ENCODE assay signal across 16 cellular contexts in genomic region chr1:53919675-53920066, GRCh38. TPM values are rescaled to one million over a fixed set of nuclear protein-coding genes. Genes with fewer than 3 reads are reported as not detected.
A peak's percentile ranks its signal among the peaks of the same experiment; 100 is the strongest.
DNase-seq lines count a peak whose midpoint lies in the region; ATAC-seq and TF ChIP-seq lines count a peak whose summit lies in the region.
"Had no signal": no experiment of that assay in that cellular context is flagged by ENCODE, and none has a peak within 500 bp of the region (broad histone marks: within the 10 kb centered on the region; RNA-seq: fewer than 3 reads in every experiment).

No MANE protein-coding gene starts in this region.

- no peaks in the 10 kb centered on the region for H3K4me1 ChIP-seq in effector memory CD4-positive, alpha-beta T cell (ENCODE audit: control insufficient read depth, insufficient read depth, low read length, poor library complexity, severe bottlenecking)
- H3K4me1 ChIP-seq in spleen: no peaks in the 10 kb centered on the region

- no peaks in the 10 kb centered on the region for H3K9me3 Mint-ChIP-seq in activated CD4-positive, alpha-beta memory T cell treated with anti-CD3 and anti-CD28 coated beads for 36 hours
- H3K9me3 Mint-ChIP-seq in stimulated activated naive CD8-positive, alpha-beta T cell treated with anti-CD3 and anti-CD28 coated beads, Interleukin-15, amount 100 ng/mL, for 72 hours: no peaks in the 10 kb centered on the region
- H3K9me3 Mint-ChIP-seq: neural progenitor cell had no signal

- 79 to 82% (median 80%) methylated on average over 3 of the region's 3 CpGs for whole genome bisulfite sequencing in spleen, 5 donors

- no peaks in the 10 kb centered on the region for H3K27me3 ChIP-seq in effector memory CD4-positive, alpha-beta T cell (replicated peaks; ENCODE audit: control insufficient read depth, insufficient read depth, low read length, poor library complexity, severe bottlenecking)
- H3K27me3 ChIP-seq in spleen (replicated peaks in 1 of 7): no peaks in the 10 kb centered on the region
- H3K27me3 ChIP-seq: neural progenitor cell had no signal

- no peaks in the 10 kb centered on the region for H3K9me3 ChIP-seq in effector memory CD4-positive, alpha-beta T cell (ENCODE audit: control insufficient read depth, low read length)
- no peaks in the 10 kb centered on the region for H3K9me3 ChIP-seq in spleen

- intact Hi-C loops in activated CD4-positive, alpha-beta memory T cell treated with anti-CD3 and anti-CD28 coated beads for 36 hours (cut with micrococcal nuclease): loop anchor here (1.0 to 2.0 kb wide), 2 partner anchors 23 to 29 kb away; no protein-coding TSS in a partner anchor
- intact Hi-C loops in spleen (cut with DNase I; ENCODE audit: low total_unique reads): no loop called here

- no peak for TF ChIP-seq POLR2A in spleen (IDR thresholded peaks at IDR 0.05)

- POLR2A ChIA-PET in activated CD4-positive, alpha-beta memory T cell treated with anti-CD3 and anti-CD28 coated beads for 36 hours (lab: Charles Lee): no interaction called here

- H3K4me1 Mint-ChIP-seq in activated CD4-positive, alpha-beta memory T cell treated with anti-CD3 and anti-CD28 coated beads for 36 hours (ENCODE audit: low read depth): peaks cover 32% of the 10 kb centered on the region
- H3K4me1 Mint-ChIP-seq in stimulated activated naive CD8-positive, alpha-beta T cell treated with anti-CD3 and anti-CD28 coated beads, Interleukin-15, amount 100 ng/mL, for 72 hours: peaks cover 30% of the 10 kb centered on the region
- H3K4me1 Mint-ChIP-seq: neural progenitor cell had no signal

- no peak overlapping the region for H3K27ac ChIP-seq in effector memory CD4-positive, alpha-beta T cell (ENCODE audit: insufficient read depth, low read length, poor library complexity, severe bottlenecking)
- no peak overlapping the region for H3K27ac ChIP-seq in spleen
- H3K27ac ChIP-seq: neural progenitor cell had no signal

- peak overlapping the region; percentile 73 for H3K27ac Mint-ChIP-seq in activated CD4-positive, alpha-beta memory T cell treated with anti-CD3 and anti-CD28 coated beads for 36 hours
- H3K27ac Mint-ChIP-seq in stimulated activated naive CD8-positive, alpha-beta T cell treated with anti-CD3 and anti-CD28 coated beads, Interleukin-15, amount 100 ng/mL, for 72 hours: peak overlapping the region in 1 of 2 donors; percentile 95
- H3K27ac Mint-ChIP-seq: neural progenitor cell had no signal

- peaks cover 17% of the 10 kb centered on the region for H3K36me3 ChIP-seq in effector memory CD4-positive, alpha-beta T cell (ENCODE audit: control insufficient read depth, insufficient read depth, low read length)
- H3K36me3 ChIP-seq in spleen: peaks cover 0 to 99% (median 30%) of the 10 kb centered on the region in 6 donors

- peaks cover 18% of the 10 kb centered on the region for H3K36me3 Mint-ChIP-seq in activated CD4-positive, alpha-beta memory T cell treated with anti-CD3 and anti-CD28 coated beads for 36 hours

- H3K27me3 Mint-ChIP-seq in activated CD4-positive, alpha-beta memory T cell treated with anti-CD3 and anti-CD28 coated beads for 36 hours: no peaks in the 10 kb centered on the region
- H3K27me3 Mint-ChIP-seq in stimulated activated naive CD8-positive, alpha-beta T cell treated with anti-CD3 and anti-CD28 coated beads, Interleukin-15, amount 100 ng/mL, for 72 hours: no peaks in the 10 kb centered on the region

- no peak overlapping the region for H3K4me3 Mint-ChIP-seq in activated CD4-positive, alpha-beta memory T cell treated with anti-CD3 and anti-CD28 coated beads for 36 hours
- peak overlapping the region in 1 of 2 donors; percentile 48 for H3K4me3 Mint-ChIP-seq in stimulated activated naive CD8-positive, alpha-beta T cell treated with anti-CD3 and anti-CD28 coated beads, Interleukin-15, amount 100 ng/mL, for 72 hours
- H3K4me3 Mint-ChIP-seq: neural progenitor cell had no signal

- CTCF ChIA-PET in activated CD4-positive, alpha-beta memory T cell treated with anti-CD3 and anti-CD28 coated beads for 36 hours (lab: Charles Lee): interaction anchor here (1.4 kb wide), 1 partner anchor 40 kb away, joined by 4 read pairs; no protein-coding TSS in a partner anchor

- DNase-seq in stimulated activated CD4-positive, alpha-beta T cell treated with anti-CD3 and anti-CD28 coated beads, Interleukin-4, amount 100 ng/mL, for 24 hours: peak; percentile 6
- DNase-seq in stimulated activated CD4-positive, alpha-beta T cell treated with anti-CD3 and anti-CD28 coated beads, Interleukin-4, amount 100 ng/mL, for 4 hours: no peak
- DNase-seq in activated CD4-positive, alpha-beta memory T cell treated with anti-CD3 and anti-CD28 coated beads for 36 hours: peak; percentile 41
- DNase-seq in epithelial cell of esophagus (ENCODE audit: low read depth): peak; percentile 36
- peak; percentile 14 to 23 for DNase-seq in stimulated activated naive CD8-positive, alpha-beta T cell treated with anti-CD3 and anti-CD28 coated beads, Interleukin-15, amount 100 ng/mL, for 72 hours
- DNase-seq in effector memory CD4-positive, alpha-beta T cell: no peak
- no peak for DNase-seq in spleen
- no peak for DNase-seq in SIG-M5 treated with dmso at 0.1 percent for 504 hours (lab: John Stamatoyannopoulos, UW; ENCODE audit: unreplicated experiment)
- DNase-seq: activated gamma-delta T cell, KG1, left colon, RPMI8226 had no signal

- peak; percentile 90 for ATAC-seq in stimulated activated naive CD8-positive, alpha-beta T cell treated with anti-CD3 and anti-CD28 coated beads, Interleukin-15, amount 100 ng/mL, for 72 hours

- TF ChIP-seq CTCF in epithelial cell of esophagus (IDR thresholded peaks at IDR 0.05; ENCODE audit: insufficient read depth, low read depth, low read length, missing control alignments): no peak
- TF ChIP-seq CTCF in spleen (IDR thresholded peaks at IDR 0.05 in 8 of 11, conservative IDR thresholded peaks at IDR 0.05 in 3 of 11): no peak

- no peak overlapping the region for H3K4me3 ChIP-seq in epithelial cell of esophagus (ENCODE audit: low read length)
- H3K4me3 ChIP-seq in effector memory CD4-positive, alpha-beta T cell (ENCODE audit: insufficient read depth, low read depth, low read length, poor library complexity, severe bottlenecking): no peak overlapping the region
- no peak overlapping the region for H3K4me3 ChIP-seq in spleen
- H3K4me3 ChIP-seq: neural progenitor cell had no signal

RNA-seq across cellular contexts. Expression of gene DIO1, which starts 25.7 kb away (rescaled TPM):
- total RNA-seq in activated CD4-positive, alpha-beta memory T cell treated with anti-CD3 and anti-CD28 coated beads for 36 hours: not detected
- total RNA-seq in spleen: 1 to 10 TPM in 1 of 7 donors, under 1 TPM in 3, not detected in 3; 0.17 to 1.6 (median 0.62) TPM
- polyA plus RNA-seq in spleen: under 1 TPM; 0.04 to 0.19 (median 0.09) TPM
- total RNA-seq: dermis microvascular lymphatic vessel endothelial cell, frontal cortex, G401 had no signal

RNA-seq across cellular contexts. Expression of gene IFT25, which starts 25.8 kb away (rescaled TPM):
- total RNA-seq in activated CD4-positive, alpha-beta memory T cell treated with anti-CD3 and anti-CD28 coated beads for 36 hours: 10 to 100 TPM; 52.5 to 60.3 TPM
- total RNA-seq in spleen: 10 to 100 TPM; 23.7 to 38.1 (median 27.6) TPM
- polyA plus RNA-seq in spleen: 10 to 100 TPM; 24.6 to 31.4 (median 28.3) TPM

RNA-seq across cellular contexts. Expression of gene LRRC42, which starts 26.5 kb away (rescaled TPM):
- total RNA-seq in activated CD4-positive, alpha-beta memory T cell treated with anti-CD3 and anti-CD28 coated beads for 36 hours: 10 to 100 TPM; 26.9 to 28.4 TPM
- 10 to 100 TPM in 6 of 7 donors, 1 to 10 TPM in 1; 9.7 to 13.8 (median 11.6) TPM for total RNA-seq in spleen
- polyA plus RNA-seq in spleen: 1 to 10 TPM; 4.9 to 9.5 (median 5.5) TPM

RNA-seq across cellular contexts. Expression of gene YIPF1, which starts 30.1 kb away (rescaled TPM):
- total RNA-seq in activated CD4-positive, alpha-beta memory T cell treated with anti-CD3 and anti-CD28 coated beads for 36 hours: 10 to 100 TPM; 17.3 to 19.1 TPM
- 10 to 100 TPM; 19.5 to 39.7 (median 23.9) TPM for total RNA-seq in spleen
- polyA plus RNA-seq in spleen: 10 to 100 TPM; 15.2 to 19.8 (median 18.2) TPM

Comparison
In these comparisons a context has a peak if more than half of its experiments do, and no peak if none do; other contexts are left out.
1. DNase-seq: peak in stimulated activated CD4-positive, alpha-beta T cell treated with anti-CD3 and anti-CD28 coated beads, Interleukin-4, amount 100 ng/mL, for 24 hours (single experiment), activated CD4-positive, alpha-beta memory T cell treated with anti-CD3 and anti-CD28 coated beads for 36 hours (single experiment), epithelial cell of esophagus (single experiment) and stimulated activated naive CD8-positive, alpha-beta T cell treated with anti-CD3 and anti-CD28 coated beads, Interleukin-15, amount 100 ng/mL, for 72 hours (2 of 2); none in stimulated activated CD4-positive, alpha-beta T cell treated with anti-CD3 and anti-CD28 coated beads, Interleukin-4, amount 100 ng/mL, for 4 hours (0 of 2), effector memory CD4-positive, alpha-beta T cell (0 of 3), spleen (single experiment) and SIG-M5 treated with dmso at 0.1 percent for 504 hours (single experiment).